ENCODE assay signal across 8 cellular contexts in genomic region chr22:37199839-37200161, GRCh38. TPM values are rescaled to one million over a fixed set of nuclear protein-coding genes. Genes with fewer than 3 reads are reported as not detected.
DNase-seq lines count a peak whose midpoint lies in the region; ATAC-seq and TF ChIP-seq lines count a peak whose summit lies in the region.
"Had no signal": no experiment of that assay in that cellular context is flagged by ENCODE, and none has a peak within 500 bp of the region (broad histone marks: within the 10 kb centered on the region; RNA-seq: fewer than 3 reads in every experiment).

No MANE protein-coding gene starts in this region.

- no peak overlapping the region for H4K8ac ChIP-seq in H9 (replicated peaks; ENCODE audit: insufficient read length, low read depth, low read length)

- H3K79me2 ChIP-seq in H9 (ENCODE audit: insufficient read depth, low read length) (no peaks in the 10 kb centered on the region), OCI-LY3 (ENCODE audit: low read length) (no peaks in the 10 kb centered on the region), smooth muscle cell (ENCODE audit: low read depth) (no peaks in the 10 kb centered on the region)

- H3T11ph ChIP-seq in H9 (ENCODE audit: low read length), result no peak overlapping the region

- H3K27me3 ChIP-seq in H9 (ENCODE audit: insufficient read depth, low read length), result no peaks in the 10 kb centered on the region
- H3K27me3 ChIP-seq in OCI-LY3 (ENCODE audit: low read depth, low read length), result no peaks in the 10 kb centered on the region
- H3K27me3 ChIP-seq in smooth muscle cell (ENCODE audit: low read depth), result no peaks in the 10 kb centered on the region

- peaks cover 7% of the 10 kb centered on the region for H3K27me3 Mint-ChIP-seq in H9 (ENCODE audit: low read depth)

- no peak overlapping the region for H3K4ac ChIP-seq in H9 (ENCODE audit: low read depth, low read length)

- H3K4me3 ChIP-seq in OCI-LY3 (ENCODE audit: low read length), result peak overlapping the region; percentile 68
- peak overlapping the region; percentile 33 for H3K4me3 ChIP-seq in epithelial cell of proximal tubule (ENCODE audit: low read depth, low read length)
- H3K4me3 ChIP-seq in smooth muscle cell, result peak overlapping the region; percentile 26

- H4K20me1 ChIP-seq in H9 (ENCODE audit: control insufficient read depth, insufficient read depth, insufficient read length) (no peaks in the 10 kb centered on the region), OCI-LY3 (ENCODE audit: insufficient read depth, low read length) (no peaks in the 10 kb centered on the region), smooth muscle cell (ENCODE audit: low read depth) (no peaks in the 10 kb centered on the region)

- no peak overlapping the region for H4K91ac ChIP-seq in H9 (ENCODE audit: insufficient read length, low read depth, low read length)

- H2BK15ac ChIP-seq in H9 (ENCODE audit: low read depth, low read length), result no peak overlapping the region

- H3K23me2 ChIP-seq in H9 (ENCODE audit: insufficient read length, low read depth, low read length, poor library complexity, severe bottlenecking), result peaks cover 5% of the 10 kb centered on the region

- no peak overlapping the region for H3K18ac ChIP-seq in H9 (ENCODE audit: insufficient read length, low read depth, low read length)

- no peak overlapping the region for H2BK12ac ChIP-seq in H9 (ENCODE audit: insufficient read length, low read depth, low read length)

- no peak overlapping the region for H2BK120ac ChIP-seq in H9 (ENCODE audit: low read depth, low read length, poor library complexity, severe bottlenecking)

- H3K9me3 Mint-ChIP-seq in H9, result no peaks in the 10 kb centered on the region

- peak overlapping the region; percentile 4; the same call in 1 of the 2 replicates for H3K14ac ChIP-seq in H9 (ENCODE audit: insufficient read depth, low read length)

- no peak overlapping the region for H2AK5ac ChIP-seq in H9 (ENCODE audit: insufficient read length, low read length)

- H2BK20ac ChIP-seq in H9 (ENCODE audit: low read depth, low read length, poor library complexity, severe bottlenecking), result no peak overlapping the region

- H3K36me3 ChIP-seq in OCI-LY3 (replicated peaks; ENCODE audit: low read depth, low read length), result peaks cover 6% of the 10 kb centered on the region
- no peaks in the 10 kb centered on the region for H3K36me3 ChIP-seq in smooth muscle cell (ENCODE audit: low read depth)

- H3K9ac ChIP-seq in H9 (ENCODE audit: extremely low read depth, insufficient read length, low read length) (no peak overlapping the region), OCI-LY3 (ENCODE audit: low read length) (peak overlapping the region; percentile 75), smooth muscle cell (ENCODE audit: low read depth) (no peak overlapping the region)

- DNase-seq in H9, result no peak
- no peak for DNase-seq in epithelial cell of proximal tubule (ENCODE audit: low read depth)
- no peak for DNase-seq in smooth muscle cell (lab: John Stamatoyannopoulos, UW; ENCODE audit: unreplicated experiment)
- no peak for DNase-seq in T1000 (lab: John Stamatoyannopoulos, UW)
- no peak for DNase-seq in NCI-H2227 treated with DMSO at 0.1 percent for 48 hours (lab: John Stamatoyannopoulos, UW)

- H3F3A ChIP-seq in smooth muscle cell (ENCODE audit: low read depth), result peaks cover 14% of the 10 kb centered on the region

- TF ChIP-seq CTCF in H9 (conservative IDR thresholded peaks at IDR 0.05), result 0 out of 3 replicates have a peak, but pooled peaks have one; percentile 9
- TF ChIP-seq CTCF in OCI-LY3 (IDR thresholded peaks at IDR 0.05; ENCODE audit: low read depth, low read length), result no peak
- no peak for TF ChIP-seq CTCF in epithelial cell of proximal tubule (conservative IDR thresholded peaks at IDR 0.05; ENCODE audit: low read depth, low read length)
- TF ChIP-seq CTCF in smooth muscle cell (IDR thresholded peaks at IDR 0.05; ENCODE audit: borderline replicate concordance, insufficient read depth, poor library complexity, severe bottlenecking), result no peak

- no peaks in the 10 kb centered on the region for H3K79me1 ChIP-seq in H9 (ENCODE audit: insufficient read depth, low read depth, low read length, poor library complexity, severe bottlenecking)

- H3K27ac ChIP-seq in H9 (ENCODE audit: insufficient read length, low read depth, low read length) (no peak overlapping the region), OCI-LY3 (ENCODE audit: low read length) (peak overlapping the region; percentile 68), smooth muscle cell (ENCODE audit: low read depth) (no peak overlapping the region)

- H2AFZ ChIP-seq in H9 (ENCODE audit: low read length), result no peak overlapping the region
- H2AFZ ChIP-seq in OCI-LY3 (ENCODE audit: low read depth, low read length), result peak overlapping the region; percentile 80
- H2AFZ ChIP-seq in smooth muscle cell (ENCODE audit: low read depth), result peak overlapping the region; percentile 92

- no peak overlapping the region for H3K56ac ChIP-seq in H9 (ENCODE audit: insufficient read length, low read depth, low read length)

- H3K23ac ChIP-seq in H9 (ENCODE audit: insufficient read length, low read depth, low read length), result no peak overlapping the region

- no peak overlapping the region for H2BK5ac ChIP-seq in H9 (ENCODE audit: insufficient read length, low read length)

- H3K9me3 ChIP-seq in H9 (ENCODE audit: control insufficient read depth, low read depth, low read length) (no peaks in the 10 kb centered on the region), OCI-LY3 (ENCODE audit: insufficient read depth, low read length) (no peaks in the 10 kb centered on the region), smooth muscle cell (replicated peaks; ENCODE audit: low read depth) (no peaks in the 10 kb centered on the region)

- H3K27ac Mint-ChIP-seq in H9, result no peak overlapping the region; a peak in 1 of 7 replicates

- H3K4me2 ChIP-seq in H9 (ENCODE audit: insufficient read depth, insufficient read length, low read length), result no peak overlapping the region
- peak overlapping the region; percentile 81 for H3K4me2 ChIP-seq in OCI-LY3 (ENCODE audit: low read length)
- H3K4me2 ChIP-seq in smooth muscle cell, result peak overlapping the region; percentile 76

- H3K4me1 Mint-ChIP-seq in H9, result peaks cover 20 to 42% of the 10 kb centered on the region in 2 experiments

- no peak overlapping the region for H4K5ac ChIP-seq in H9 (ENCODE audit: insufficient read length, low read depth, low read length)

- peak overlapping the region in 1 of 2 experiments; percentile 24; a peak in 1 of 5 replicates for H3K4me3 Mint-ChIP-seq in H9

- H3K36me3 Mint-ChIP-seq in H9 (ENCODE audit: insufficient read depth in 1 of 3, low read depth in 3 of 3), result no peaks in the 10 kb centered on the region

- no CpG with 5 or more reads among the region's 9 CpGs for WGBS in H9 (ENCODE audit: extremely low coverage, insufficient read length, low lambda C conversion rate)
- 51% methylated on average over 9 of the region's 9 CpGs for WGBS in smooth muscle cell (ENCODE audit: low lambda C conversion rate)

- no peak for ATAC-seq in GM21423 (IDR thresholded peaks at IDR 0.05; ENCODE audit: unreplicated experiment)

- H3K4me1 ChIP-seq in H9 (ENCODE audit: insufficient read depth, low read length) (no peaks in the 10 kb centered on the region; the same call in 1 of the 2 replicates), OCI-LY3 (ENCODE audit: low read length) (peaks cover 26% of the 10 kb centered on the region), smooth muscle cell (ENCODE audit: low read depth) (peaks cover 11% of the 10 kb centered on the region)

RNA-seq across cellular contexts. Expression of gene C1QTNF6, which starts 11.8 kb away (rescaled TPM):
- total RNA-seq in H9 (2021) (3.8 and 5.0 TPM in 2 replicates), epithelial cell of proximal tubule (2.1 and 7.1 TPM in 2 replicates), smooth muscle cell (11.8 and 14.3 TPM in 2 replicates)
- polyA plus RNA-seq in smooth muscle cell, result 26.8 and 33.6 TPM in 2 replicates

RNA-seq across cellular contexts. Expression of gene SSTR3, which starts 12.5 kb away (rescaled TPM):
- total RNA-seq in H9 (2021) (0.68 and 0.72 TPM in 2 replicates), epithelial cell of proximal tubule (not detected in 2 replicates), smooth muscle cell (not detected in 2 replicates)
- not detected in 2 replicates for polyA plus RNA-seq in smooth muscle cell
- total RNA-seq: SK-MEL-5 had no signal

RNA-seq across cellular contexts. Expression of gene RAC2, which starts 44.3 kb away (rescaled TPM):
- total RNA-seq in H9 (2021), result 2.5 and 2.8 TPM in 2 replicates
- total RNA-seq in epithelial cell of proximal tubule, result 51.9 and 58.2 TPM in 2 replicates
- 3.6 and 6.5 TPM in 2 replicates for total RNA-seq in smooth muscle cell
- polyA plus RNA-seq in smooth muscle cell, result 3.3 and 4.0 TPM in 2 replicates
- total RNA-seq: SK-MEL-5 had no signal

RNA-seq across cellular contexts. Expression of gene IL2RB, which starts 50.1 kb away (rescaled TPM):
- total RNA-seq in H9 (2021), result 0.35 TPM in 2 replicates
- 0.06 and 0.72 TPM in 2 replicates for total RNA-seq in epithelial cell of proximal tubule
- 0.76 and 1.1 TPM in 2 replicates for total RNA-seq in smooth muscle cell
- 3.6 and 3.8 TPM in 2 replicates for polyA plus RNA-seq in smooth muscle cell
- total RNA-seq: SK-MEL-5 had no signal
